7 cellular contexts compared by ENCODE assay signal in the genomic region with DNA sequence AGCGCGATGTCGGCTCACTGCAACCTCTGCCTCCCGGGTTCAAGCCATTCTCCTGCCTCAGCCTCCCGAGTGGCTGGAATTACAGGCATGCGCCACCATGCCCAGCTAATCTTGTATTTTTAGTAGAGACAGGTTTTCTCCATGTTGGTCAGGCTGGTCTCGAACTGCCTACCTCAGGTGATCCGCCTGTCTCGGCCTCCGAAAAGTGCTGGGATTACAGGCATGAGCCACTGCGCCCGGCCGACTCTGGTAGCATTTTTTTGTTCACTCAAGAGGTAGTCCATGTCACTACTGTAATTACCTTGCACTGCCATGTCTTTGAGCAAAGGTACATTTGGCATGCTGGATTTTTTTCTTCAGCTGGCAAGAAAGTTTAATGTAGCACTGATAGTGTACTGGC. TPM values are rescaled to one million over a fixed set of nuclear protein-coding genes. Genes with fewer than 3 reads are reported as not detected.
DNase-seq lines count a peak whose midpoint lies in the region; ATAC-seq and TF ChIP-seq lines count a peak whose summit lies in the region.
"Not testable (repeated sequence)": the region's sequence is repeated elsewhere in the genome, so short reads cannot be mapped to it uniquely, and the experiment has no call there.

No MANE protein-coding gene starts in this region.

- not testable (repeated sequence) for H4K91ac ChIP-seq in H9 (ENCODE audit: insufficient read length, low read depth, low read length)

- H3K36me3 ChIP-seq in RWPE2 (ENCODE audit: low read depth) = peaks cover 34% of the 10 kb centered on the region
- H3K36me3 ChIP-seq in heart left ventricle = not testable (repeated sequence)

- H2AK5ac ChIP-seq in H9 (ENCODE audit: insufficient read length, low read length) = not testable (repeated sequence)

- not testable (repeated sequence) for H3K4me1 ChIP-seq in H9 (ENCODE audit: insufficient read depth, low read length)
- H3K4me1 ChIP-seq in RWPE2 (ENCODE audit: insufficient read depth, poor library complexity, severe bottlenecking) = peaks cover 17% of the 10 kb centered on the region
- H3K4me1 ChIP-seq in heart left ventricle = peaks cover 29 to 73% (median 61%) of the 10 kb centered on the region in 12 donors

- H3K14ac ChIP-seq in H9 (ENCODE audit: insufficient read depth, low read length) = not testable (repeated sequence)

- H3K4me1 Mint-ChIP-seq in H9 = peaks cover 51 to 62% of the 10 kb centered on the region in 2 experiments
- H3K4me1 Mint-ChIP-seq in activated T-helper 1 cell treated with anti-CD3 and anti-CD28 coated beads, Interleukin-12 subunit alpha, Interleukin-12 subunit beta, Interleukin-2, Interleukin-4 antibody, amounts not matched to agents 30 ng/mL and 10 ng/mL and 1 ng/mL, durations not matched to agents 14 hours and 24 hours and 36 hours (ENCODE audit: low read depth) = peaks cover 76% of the 10 kb centered on the region
- H3K4me1 Mint-ChIP-seq in nephron = peaks cover 49% of the 10 kb centered on the region
- peaks cover 71% of the 10 kb centered on the region for H3K4me1 Mint-ChIP-seq in stimulated activated effector memory CD8-positive, alpha-beta T cell treated with anti-CD3 and anti-CD28 coated beads, Interleukin-12 subunit alpha, Interleukin-12 subunit beta, amount 100 ng/mL, for 72 hours

- H3K9ac ChIP-seq in H9 (ENCODE audit: extremely low read depth, insufficient read length, low read length) = not testable (repeated sequence)

- no CpG with 5 or more reads among the region's 13 CpGs for WGBS in H9 (ENCODE audit: extremely low coverage, insufficient read length, low lambda C conversion rate)
- 68 to 83% (median 80%) methylated on average over 13 of the region's 13 CpGs for WGBS in heart left ventricle, 4 donors

- TF ChIP-seq POLR2A in heart left ventricle (IDR thresholded peaks at IDR 0.05) = not testable (repeated sequence)

- not testable (repeated sequence) for H3K56ac ChIP-seq in H9 (ENCODE audit: insufficient read length, low read depth, low read length)

- not testable (repeated sequence) for TF ChIP-seq CTCF in H9 (conservative IDR thresholded peaks at IDR 0.05); RWPE2 (IDR thresholded peaks at IDR 0.05; ENCODE audit: poor library complexity, severe bottlenecking); choroid plexus epithelial cell (conservative IDR thresholded peaks at IDR 0.05; ENCODE audit: low read depth, low read length); heart left ventricle (IDR thresholded peaks at IDR 0.05); nephron (IDR thresholded peaks at IDR 0.05; ENCODE audit: unreplicated experiment in 3 of 3)

- intact Hi-C loops in activated T-helper 1 cell treated with anti-CD3 and anti-CD28 coated beads, Interleukin-12 subunit alpha, Interleukin-12 subunit beta, Interleukin-2, Interleukin-4 antibody, amounts not matched to agents 30 ng/mL and 10 ng/mL and 1 ng/mL, durations not matched to agents 14 hours and 24 hours and 36 hours (cut with micrococcal nuclease) = loop anchor here (5.0 kb wide), 2 partner anchors 34 to 576 kb away; a partner anchor contains a TSS
- intact Hi-C loops in heart left ventricle (cut with DNase I) = loop anchor here in 9 of 10 donors (5.0 to 10.0 kb wide), 8 partner anchors 46 to 74 kb away; no protein-coding TSS in a partner anchor

- not testable (repeated sequence) for H3K18ac ChIP-seq in H9 (ENCODE audit: insufficient read length, low read depth, low read length)

- not testable (repeated sequence) for H3K4me3 ChIP-seq in RWPE2 (ENCODE audit: severe bottlenecking)
- peak overlapping the region; percentile 4 for H3K4me3 ChIP-seq in choroid plexus epithelial cell (ENCODE audit: low read depth, low read length)
- H3K4me3 ChIP-seq in heart left ventricle = peak overlapping the region in 7 of 12 donors; percentile 57 to 99 (median 94)

- H4K20me1 ChIP-seq in H9 (ENCODE audit: control insufficient read depth, insufficient read depth, insufficient read length) = not testable (repeated sequence)

- not testable (repeated sequence) for H3K9me3 ChIP-seq in H9 (ENCODE audit: control insufficient read depth, low read depth, low read length); RWPE2 (ENCODE audit: severe bottlenecking); heart left ventricle

- H3K23ac ChIP-seq in H9 (ENCODE audit: insufficient read length, low read depth, low read length) = not testable (repeated sequence)

- H2AFZ ChIP-seq in H9 (ENCODE audit: low read length) = not testable (repeated sequence)

- peaks cover 61% of the 10 kb centered on the region; the same call in 1 of the 2 replicates for H3K79me2 ChIP-seq in H9 (ENCODE audit: insufficient read depth, low read length)

- not testable (repeated sequence) for H2BK20ac ChIP-seq in H9 (ENCODE audit: low read depth, low read length, poor library complexity, severe bottlenecking)

- H3K36me3 Mint-ChIP-seq in H9 (ENCODE audit: insufficient read depth in 1 of 3, low read depth in 3 of 3) = not testable (repeated sequence)
- H3K36me3 Mint-ChIP-seq in activated T-helper 1 cell treated with anti-CD3 and anti-CD28 coated beads, Interleukin-12 subunit alpha, Interleukin-12 subunit beta, Interleukin-2, Interleukin-4 antibody, amounts not matched to agents 30 ng/mL and 10 ng/mL and 1 ng/mL, durations not matched to agents 14 hours and 24 hours and 36 hours (ENCODE audit: low read depth) = peaks cover 19% of the 10 kb centered on the region
- peaks cover 18% of the 10 kb centered on the region for H3K36me3 Mint-ChIP-seq in nephron (ENCODE audit: low read depth)
- peaks cover 47% of the 10 kb centered on the region for H3K36me3 Mint-ChIP-seq in stimulated activated effector memory CD8-positive, alpha-beta T cell treated with anti-CD3 and anti-CD28 coated beads, Interleukin-12 subunit alpha, Interleukin-12 subunit beta, amount 100 ng/mL, for 72 hours

- not testable (repeated sequence) for H4K5ac ChIP-seq in H9 (ENCODE audit: insufficient read length, low read depth, low read length)

- H3K4me3 Mint-ChIP-seq in H9 (peak overlapping the region; percentile 13 to 21; a peak in 3 of 5 replicates), nephron (peak overlapping the region; percentile 94 to 98 (median 95))
- peak overlapping the region; percentile 99 for H3K4me3 Mint-ChIP-seq in activated T-helper 1 cell treated with anti-CD3 and anti-CD28 coated beads, Interleukin-12 subunit alpha, Interleukin-12 subunit beta, Interleukin-2, Interleukin-4 antibody, amounts not matched to agents 30 ng/mL and 10 ng/mL and 1 ng/mL, durations not matched to agents 14 hours and 24 hours and 36 hours
- H3K4me3 Mint-ChIP-seq in stimulated activated effector memory CD8-positive, alpha-beta T cell treated with anti-CD3 and anti-CD28 coated beads, Interleukin-12 subunit alpha, Interleukin-12 subunit beta, amount 100 ng/mL, for 72 hours = peak overlapping the region; percentile 86

- DNase-seq in H9; RWPE2 (ENCODE audit: low spot score); activated T-helper 1 cell treated with anti-CD3 and anti-CD28 coated beads, Interleukin-12 subunit alpha, Interleukin-12 subunit beta, Interleukin-2, Interleukin-4 antibody, amounts not matched to agents 30 ng/mL and 10 ng/mL and 1 ng/mL, durations not matched to agents 14 hours and 24 hours and 36 hours (ENCODE audit: low spot score); choroid plexus epithelial cell (ENCODE audit: low read depth); heart left ventricle; stimulated activated effector memory CD8-positive, alpha-beta T cell treated with anti-CD3 and anti-CD28 coated beads, Interleukin-12 subunit alpha, Interleukin-12 subunit beta, amount 100 ng/mL, for 72 hours (ENCODE audit: low spot score in 2 of 2): not testable (repeated sequence)

- H3K23me2 ChIP-seq in H9 (ENCODE audit: insufficient read length, low read depth, low read length, poor library complexity, severe bottlenecking) = not testable (repeated sequence)

- H3K27me3 ChIP-seq in H9 (ENCODE audit: insufficient read depth, low read length); RWPE2 (ENCODE audit: insufficient read depth, poor library complexity, severe bottlenecking); heart left ventricle: not testable (repeated sequence)

- H3K27me3 Mint-ChIP-seq in H9 (ENCODE audit: low read depth); activated T-helper 1 cell treated with anti-CD3 and anti-CD28 coated beads, Interleukin-12 subunit alpha, Interleukin-12 subunit beta, Interleukin-2, Interleukin-4 antibody, amounts not matched to agents 30 ng/mL and 10 ng/mL and 1 ng/mL, durations not matched to agents 14 hours and 24 hours and 36 hours (ENCODE audit: insufficient read depth); nephron (ENCODE audit: low read depth): not testable (repeated sequence)

- not testable (repeated sequence) for H3T11ph ChIP-seq in H9 (ENCODE audit: low read length)

- H3K4me2 ChIP-seq in H9 (ENCODE audit: insufficient read depth, insufficient read length, low read length) = not testable (repeated sequence)

- H2BK15ac ChIP-seq in H9 (ENCODE audit: low read depth, low read length) = not testable (repeated sequence)

- H2BK12ac ChIP-seq in H9 (ENCODE audit: insufficient read length, low read depth, low read length) = not testable (repeated sequence)

- H3K79me1 ChIP-seq in H9 (ENCODE audit: insufficient read depth, low read depth, low read length, poor library complexity, severe bottlenecking) = not testable (repeated sequence)

- H3K27ac Mint-ChIP-seq in H9; activated T-helper 1 cell treated with anti-CD3 and anti-CD28 coated beads, Interleukin-12 subunit alpha, Interleukin-12 subunit beta, Interleukin-2, Interleukin-4 antibody, amounts not matched to agents 30 ng/mL and 10 ng/mL and 1 ng/mL, durations not matched to agents 14 hours and 24 hours and 36 hours; stimulated activated effector memory CD8-positive, alpha-beta T cell treated with anti-CD3 and anti-CD28 coated beads, Interleukin-12 subunit alpha, Interleukin-12 subunit beta, amount 100 ng/mL, for 72 hours: not testable (repeated sequence)
- peak overlapping the region in 2 of 3 experiments; percentile 33 to 56 for H3K27ac Mint-ChIP-seq in nephron

- H3K27ac ChIP-seq in H9 (ENCODE audit: insufficient read length, low read depth, low read length) = not testable (repeated sequence)
- peak overlapping the region; percentile 84 for H3K27ac ChIP-seq in RWPE2 (ENCODE audit: poor library complexity, severe bottlenecking)
- H3K27ac ChIP-seq in heart left ventricle = peak overlapping the region in 4 of 12 donors; percentile 4 to 97 (median 50)

- ATAC-seq in RWPE2 (ENCODE audit: low read depth); heart left ventricle; stimulated activated effector memory CD8-positive, alpha-beta T cell treated with anti-CD3 and anti-CD28 coated beads, Interleukin-12 subunit alpha, Interleukin-12 subunit beta, amount 100 ng/mL, for 72 hours: not testable (repeated sequence)

- H2BK5ac ChIP-seq in H9 (ENCODE audit: insufficient read length, low read length) = not testable (repeated sequence)

- H4K8ac ChIP-seq in H9 (replicated peaks; ENCODE audit: insufficient read length, low read depth, low read length) = not testable (repeated sequence)

- not testable (repeated sequence) for H2BK120ac ChIP-seq in H9 (ENCODE audit: low read depth, low read length, poor library complexity, severe bottlenecking)

- H3K4ac ChIP-seq in H9 (ENCODE audit: low read depth, low read length) = not testable (repeated sequence)

- not testable (repeated sequence) for H3K9me3 Mint-ChIP-seq in H9; activated T-helper 1 cell treated with anti-CD3 and anti-CD28 coated beads, Interleukin-12 subunit alpha, Interleukin-12 subunit beta, Interleukin-2, Interleukin-4 antibody, amounts not matched to agents 30 ng/mL and 10 ng/mL and 1 ng/mL, durations not matched to agents 14 hours and 24 hours and 36 hours; nephron; stimulated activated effector memory CD8-positive, alpha-beta T cell treated with anti-CD3 and anti-CD28 coated beads, Interleukin-12 subunit alpha, Interleukin-12 subunit beta, amount 100 ng/mL, for 72 hours

RNA-seq across cellular contexts. Expression of a gene that starts 2.5 kb away (rescaled TPM):
- total RNA-seq in H9 (2021) = 155 and 169 TPM in 2 replicates
- 318 and 329 TPM in 2 replicates for total RNA-seq in activated T-helper 1 cell treated with anti-CD3 and anti-CD28 coated beads, Interleukin-12 subunit alpha, Interleukin-12 subunit beta, Interleukin-2, Interleukin-4 antibody, amounts not matched to agents 30 ng/mL and 10 ng/mL and 1 ng/mL, durations not matched to agents 14 hours and 24 hours and 36 hours
- 100 to 1,000 TPM; 143 to 343 (median 257) TPM for total RNA-seq in heart left ventricle
- 100 to 1,000 TPM; 180 to 244 TPM for polyA plus RNA-seq in heart left ventricle

Comparison
In these comparisons a context has a peak if more than half of its experiments do, and no peak if none do; other contexts are left out.
1. H3K4me3 Mint-ChIP-seq: peak in every context shown above with its lines; median percentile 99 in activated T-helper 1 cell treated with anti-CD3 and anti-CD28 coated beads, Interleukin-12 subunit alpha, Interleukin-12 subunit beta, Interleukin-2, Interleukin-4 antibody, amounts not matched to agents 30 ng/mL and 10 ng/mL and 1 ng/mL, durations not matched to agents 14 hours and 24 hours and 36 hours; 95 in nephron; 86 in stimulated activated effector memory CD8-positive, alpha-beta T cell treated with anti-CD3 and anti-CD28 coated beads, Interleukin-12 subunit alpha, Interleukin-12 subunit beta, amount 100 ng/mL, for 72 hours; 17 in H9.